In the genomic region with DNA sequence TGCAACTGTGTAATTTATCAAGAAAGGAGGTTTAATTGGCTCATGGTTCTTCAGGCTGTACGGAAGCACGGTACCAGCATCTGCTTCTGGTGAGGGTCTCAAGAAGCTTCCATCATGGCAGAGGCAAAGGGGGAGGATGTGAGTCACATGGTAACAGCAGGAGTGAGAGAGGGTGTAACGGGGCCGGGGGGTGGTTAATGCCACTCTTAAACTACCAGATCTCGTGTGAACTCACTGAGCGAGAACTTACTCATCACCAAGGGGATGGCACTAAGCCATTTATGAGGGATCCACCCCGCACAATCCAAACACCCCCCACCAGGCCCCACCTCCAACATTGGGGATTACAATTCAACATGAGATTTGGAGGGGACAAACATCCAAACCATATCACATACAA, we compare ENCODE assay signal across 22 cellular contexts.
"Had no signal": no experiment of that assay in that cellular context is flagged by ENCODE, and none has a peak within 500 bp of the region (broad histone marks: within the 10 kb centered on the region; RNA-seq: fewer than 3 reads in every experiment).

No MANE protein-coding gene starts in this region.

- H3K27ac ChIP-seq: dorsolateral prefrontal cortex, lower lobe of right lung, prostate gland, right atrium auricular region, testis, tibial artery had no signal

- H3K4me1 ChIP-seq: testis had no signal

- H3K27ac Mint-ChIP-seq: immature natural killer cell; nephron progenitor cell; stimulated activated memory B cell treated with anti-CD40 and anti-IgM and Interleukin-4, amounts not matched to agents 10 μg/mL and 1 μg/mL and 100 μg/mL, for 72 hours; type B pancreatic cell had no signal

- H3K9me3 ChIP-seq: lower lobe of right lung, prostate gland, testis had no signal

- H3K4me3 ChIP-seq: dorsolateral prefrontal cortex, lower lobe of right lung, prostate gland, right atrium auricular region, testis, tibial artery had no signal

- H3K4me3 Mint-ChIP-seq: immature natural killer cell; naive thymus-derived CD8-positive, alpha-beta T cell; nephron progenitor cell; stimulated activated memory B cell treated with anti-CD40 and anti-IgM and Interleukin-4, amounts not matched to agents 10 μg/mL and 1 μg/mL and 100 μg/mL, for 72 hours; type B pancreatic cell had no signal

- H3K27me3 ChIP-seq: right atrium auricular region, testis, tibial artery had no signal

- H3K36me3 ChIP-seq: lower lobe of right lung, prostate gland, right atrium auricular region, tibial artery had no signal

- H3K36me3 Mint-ChIP-seq: type B pancreatic cell had no signal

- DNase-seq: effector CD4-positive, alpha-beta T cell; hypothalamus; immature natural killer cell; islet precursor cell; kidney glomerular epithelial cell; left ventricle myocardium superior; lower lobe of right lung; naive thymus-derived CD8-positive, alpha-beta T cell; nephron progenitor cell; nucleus accumbens; stimulated activated CD4-positive, alpha-beta T cell treated with anti-CD3 and anti-CD28 coated beads, Interleukin-4, amount 100 ng/mL, for 4 hours; stimulated activated naive CD8-positive, alpha-beta T cell treated with anti-CD3 and anti-CD28 coated beads, Interleukin-15, Interleukin-2, amounts not matched to agents 100 U/mL and 50 U/mL, for 24 hours; substantia nigra; testis had no signal

- FAIRE-seq: frontal cortex had no signal

- H3K9me3 Mint-ChIP-seq: type B pancreatic cell had no signal

- ATAC-seq: left ventricle myocardium superior; lower lobe of right lung; naive thymus-derived CD8-positive, alpha-beta T cell; sciatic nerve; stimulated activated memory B cell treated with anti-CD40 and anti-IgM and Interleukin-4, amounts not matched to agents 10 μg/mL and 1 μg/mL and 100 μg/mL, for 72 hours; stimulated activated naive CD8-positive, alpha-beta T cell treated with anti-CD3 and anti-CD28 coated beads, Interleukin-15, Interleukin-2, amounts not matched to agents 100 U/mL and 50 U/mL, for 24 hours had no signal
